21 cellular contexts compared by ENCODE assay signal in genomic region chr4:154838694-154839093, GRCh38. TPM values are rescaled to one million over a fixed set of nuclear protein-coding genes. Genes with fewer than 3 reads are reported as not detected.
DNase-seq lines count a peak whose midpoint lies in the region; ATAC-seq and TF ChIP-seq lines count a peak whose summit lies in the region.
"Had no signal": no experiment of that assay in that cellular context is flagged by ENCODE, and none has a peak within 500 bp of the region (broad histone marks: within the 10 kb centered on the region; RNA-seq: fewer than 3 reads in every experiment).

No MANE protein-coding gene starts in this region.

- H3K4me3 ChIP-seq in H7 (ENCODE audit: insufficient read depth, low read depth, low read length) (no peak overlapping the region), hepatocyte (no peak overlapping the region), neuronal stem cell (ENCODE audit: low read length in 2 of 2) (no peak overlapping the region)
- H3K4me3 ChIP-seq: GM12878 had no signal

- peak overlapping the region; percentile 23 for H3K18ac ChIP-seq in neuronal stem cell (ENCODE audit: low read length)

- H3K9ac ChIP-seq in neuronal stem cell (ENCODE audit: low read depth, low read length, poor library complexity), result no peak overlapping the region

- H3K23ac ChIP-seq in neuronal stem cell (ENCODE audit: low read depth, low read length, poor library complexity), result no peak overlapping the region

- H3K36me3 ChIP-seq in H7 (replicated peaks; ENCODE audit: control insufficient read depth, insufficient read depth, low read length) (no peaks in the 10 kb centered on the region), hepatocyte (replicated peaks; ENCODE audit: insufficient read depth, low read depth) (no peaks in the 10 kb centered on the region), neuronal stem cell (replicated peaks in 1 of 2; ENCODE audit: control insufficient read depth in 2 of 2, insufficient read depth in 2 of 2, low read length in 2 of 2) (no peaks in the 10 kb centered on the region)

- no peak overlapping the region for H2BK5ac ChIP-seq in neuronal stem cell (ENCODE audit: low read length)

- intact Hi-C loops in activated CD4-positive, alpha-beta T cell treated with anti-CD3 and anti-CD28 coated beads, Interleukin-2, amount 10 ng/mL, durations not matched to agents 24 days and 14 days (cut with micrococcal nuclease), result no loop called here

- no peak overlapping the region for H3K14ac ChIP-seq in neuronal stem cell (ENCODE audit: low read length)

- no peaks in the 10 kb centered on the region for H3K79me2 ChIP-seq in hepatocyte

- no peaks in the 10 kb centered on the region for H3K4me1 Mint-ChIP-seq in activated CD4-positive, alpha-beta T cell treated with anti-CD3 and anti-CD28 coated beads, Interleukin-2, amount 10 ng/mL, durations not matched to agents 24 days and 14 days
- H3K4me1 Mint-ChIP-seq: CD4-positive, CD25-positive, alpha-beta regulatory T cell had no signal

- no peak for TF ChIP-seq CTCF in hepatocyte (IDR thresholded peaks at IDR 0.05; ENCODE audit: poor library complexity)

- no peak overlapping the region for H4K8ac ChIP-seq in neuronal stem cell (ENCODE audit: low read depth, low read length)

- H3K4me3 Mint-ChIP-seq in activated CD4-positive, alpha-beta T cell treated with anti-CD3 and anti-CD28 coated beads, Interleukin-2, amount 10 ng/mL, durations not matched to agents 24 days and 14 days, result no peak overlapping the region
- H3K4me3 Mint-ChIP-seq: CD4-positive, CD25-positive, alpha-beta regulatory T cell; CD8-positive, alpha-beta T cell; H9 had no signal

- peaks cover 8% of the 10 kb centered on the region for H3K9me3 ChIP-seq in hepatocyte (ENCODE audit: low read depth)
- peaks cover 0 to 2% of the 10 kb centered on the region in 2 donors for H3K9me3 ChIP-seq in neuronal stem cell (replicated peaks in 1 of 2; ENCODE audit: control insufficient read depth in 2 of 2, insufficient read depth in 1 of 2, low read depth in 1 of 2, low read length in 2 of 2)

- H3K4me1 ChIP-seq in hepatocyte (ENCODE audit: insufficient read depth) (peaks cover 7% of the 10 kb centered on the region), neuronal stem cell (ENCODE audit: control insufficient read depth in 2 of 2, insufficient read depth in 1 of 2, low read depth in 1 of 2, low read length in 2 of 2) (no peaks in the 10 kb centered on the region)

- no peaks in the 10 kb centered on the region for H3K79me1 ChIP-seq in neuronal stem cell (ENCODE audit: low read depth, low read length)

- no peaks in the 10 kb centered on the region for H3K36me3 Mint-ChIP-seq in activated CD4-positive, alpha-beta T cell treated with anti-CD3 and anti-CD28 coated beads, Interleukin-2, amount 10 ng/mL, durations not matched to agents 24 days and 14 days (ENCODE audit: low read depth)
- H3K36me3 Mint-ChIP-seq: CD4-positive, CD25-positive, alpha-beta regulatory T cell; CD8-positive, alpha-beta T cell had no signal

- no peaks in the 10 kb centered on the region for H4K20me1 ChIP-seq in hepatocyte (ENCODE audit: insufficient read depth, poor library complexity, severe bottlenecking)

- H3K4ac ChIP-seq in neuronal stem cell (ENCODE audit: low read length), result no peak overlapping the region

- H2BK120ac ChIP-seq in neuronal stem cell (ENCODE audit: low read depth, low read length), result no peak overlapping the region

- H4K91ac ChIP-seq in neuronal stem cell (ENCODE audit: low read depth, low read length, poor library complexity), result no peak overlapping the region

- H3K27me3 Mint-ChIP-seq in activated CD4-positive, alpha-beta T cell treated with anti-CD3 and anti-CD28 coated beads, Interleukin-2, amount 10 ng/mL, durations not matched to agents 24 days and 14 days, result no peaks in the 10 kb centered on the region
- H3K27me3 Mint-ChIP-seq: CD4-positive, CD25-positive, alpha-beta regulatory T cell had no signal

- 67% methylated on average over 8 of the region's 8 CpGs for WGBS in hepatocyte (ENCODE audit: low lambda C conversion rate, missing lambda C conversion rate)
- no CpG with 5 or more reads among the region's 8 CpGs for WGBS in neuronal stem cell (ENCODE audit: extremely low coverage in 2 of 2, insufficient read length in 2 of 2, insufficient replicate concordance in 1 of 2), 2 donors

- no peaks in the 10 kb centered on the region for H3K9me2 ChIP-seq in hepatocyte (replicated peaks; ENCODE audit: insufficient read depth)

- H2AFZ ChIP-seq in hepatocyte (no peak overlapping the region), neuronal stem cell (ENCODE audit: low read length) (no peak overlapping the region)

- no peak overlapping the region for H2BK12ac ChIP-seq in neuronal stem cell (ENCODE audit: low read length)

- H3K27ac ChIP-seq in hepatocyte, result peak overlapping the region; percentile 67
- no peak overlapping the region for H3K27ac ChIP-seq in neuronal stem cell (replicated peaks; ENCODE audit: low read length)

- H3K27me3 ChIP-seq in H7 (ENCODE audit: control insufficient read depth, insufficient read depth, low read length) (no peaks in the 10 kb centered on the region), hepatocyte (no peaks in the 10 kb centered on the region), neuronal stem cell (ENCODE audit: control insufficient read depth in 3 of 3, insufficient read depth in 3 of 3, low read depth in 1 of 3, low read length in 3 of 3) (no peaks in the 10 kb centered on the region)

- no peak overlapping the region for H2AK5ac ChIP-seq in neuronal stem cell (ENCODE audit: low read depth, low read length)

- H3K4me2 ChIP-seq in hepatocyte (no peak overlapping the region), neuronal stem cell (ENCODE audit: insufficient read depth, low read length, poor library complexity, severe bottlenecking) (no peak overlapping the region)

- DNase-seq in D341Med (ENCODE audit: low spot score) (peak; percentile 13), H7 (peak; percentile 6), hepatocyte (ENCODE audit: low spot score) (peak; percentile 11), neuronal stem cell (ENCODE audit: low spot score) (no peak), NCI-H2107 treated with DMSO at 0.1 percent for 48 hours (lab: John Stamatoyannopoulos, UW; ENCODE audit: unreplicated experiment) (no peak), OCI-M1 (lab: John Stamatoyannopoulos, UW) (no peak)
- DNase-seq in activated CD4-positive, alpha-beta T cell treated with anti-CD3 and anti-CD28 coated beads, Interleukin-2, amount 10 ng/mL, durations not matched to agents 24 days and 14 days, result no peak
- DNase-seq: C1 segment of cervical spinal cord; CD4-positive, CD25-positive, alpha-beta regulatory T cell; CD8-positive, alpha-beta T cell; DMS 273 treated with DMSO at 0.1 percent for 48 hours; DMS79; EL; GDM1; H9 had no signal

- no peaks in the 10 kb centered on the region for H3K9me3 Mint-ChIP-seq in activated CD4-positive, alpha-beta T cell treated with anti-CD3 and anti-CD28 coated beads, Interleukin-2, amount 10 ng/mL, durations not matched to agents 24 days and 14 days

- no peak overlapping the region for H3K27ac Mint-ChIP-seq in activated CD4-positive, alpha-beta T cell treated with anti-CD3 and anti-CD28 coated beads, Interleukin-2, amount 10 ng/mL, durations not matched to agents 24 days and 14 days
- H3K27ac Mint-ChIP-seq: CD4-positive, CD25-positive, alpha-beta regulatory T cell; CD8-positive, alpha-beta T cell; H9 had no signal

- H2BK15ac ChIP-seq in neuronal stem cell (ENCODE audit: low read length), result no peak overlapping the region

- no peak for ATAC-seq in HG03354 (IDR thresholded peaks at IDR 0.05; ENCODE audit: poor library complexity, severe bottlenecking, unreplicated experiment)
- ATAC-seq: CD8-positive, alpha-beta T cell; GM12878; HCT116 had no signal

RNA-seq across cellular contexts. Expression of gene RBM46, which starts 57.6 kb away (rescaled TPM):
- total RNA-seq in H7 (2014; rRNA removed; shearing (Covaris generic)), result 0.73 and 2.3 TPM in 2 replicates
- total RNA-seq in hepatocyte, result 0.07 TPM in 1 of 2 replicates, not detected in the other
- not detected in 2 replicates for polyA plus RNA-seq in hepatocyte
- polyA plus RNA-seq in neuronal stem cell (2013, experiment 1 of 2), result 0.06 TPM
- 0.04 TPM for polyA plus RNA-seq in neuronal stem cell (2013, experiment 2 of 2)
- total RNA-seq in activated CD4-positive, alpha-beta T cell treated with anti-CD3 and anti-CD28 coated beads, Interleukin-2, amount 10 ng/mL, durations not matched to agents 24 days and 14 days, result not detected in 2 replicates
- total RNA-seq: A172; Caco-2; CD4-positive, CD25-positive, alpha-beta regulatory T cell; CD8-positive, alpha-beta T cell; GM12878 had no signal
- polyA plus RNA-seq: BJ; CD4-positive, CD25-positive, alpha-beta regulatory T cell; GM12878 had no signal

Comparison
In these comparisons a context has a peak if more than half of its experiments do, and no peak if none do; other contexts are left out.
1. DNase-seq: peak in D341Med (single experiment), H7 (single experiment) and hepatocyte (single experiment); none in neuronal stem cell (single experiment), NCI-H2107 treated with DMSO at 0.1 percent for 48 hours (single experiment), OCI-M1 (single experiment) and activated CD4-positive, alpha-beta T cell treated with anti-CD3 and anti-CD28 coated beads, Interleukin-2, amount 10 ng/mL, durations not matched to agents 24 days and 14 days (single experiment).